16 cellular contexts compared by ENCODE assay signal in the genomic region with DNA sequence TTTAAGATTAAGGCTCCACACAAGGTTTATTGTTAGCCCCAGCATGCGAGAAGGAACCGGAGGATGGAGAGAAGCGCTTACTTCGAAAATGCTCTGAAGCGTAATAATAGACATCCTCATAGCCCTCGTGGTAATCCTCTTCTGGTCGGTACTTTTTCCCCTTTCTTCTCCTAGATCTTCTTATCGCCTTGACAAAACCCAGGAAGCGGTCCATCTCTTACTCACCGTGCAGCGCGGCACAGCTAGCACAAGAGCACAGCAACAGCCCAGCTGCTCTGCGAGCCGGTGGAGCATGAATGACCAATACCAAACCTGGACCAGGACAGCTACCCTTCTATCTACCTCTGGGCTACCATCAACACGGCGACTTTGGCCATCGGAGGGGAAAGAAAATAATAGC.
A peak's percentile ranks its signal among the peaks of the same experiment; 100 is the strongest.
DNase-seq lines count a peak whose midpoint lies in the region; ATAC-seq, FAIRE-seq and TF ChIP-seq lines count a peak whose summit lies in the region.
"Had no signal": no experiment of that assay in that cellular context is flagged by ENCODE, and none has a peak within 500 bp of the region (broad histone marks: within the 10 kb centered on the region; RNA-seq: fewer than 3 reads in every experiment).

No MANE protein-coding gene starts in this region.

- CTCF ChIA-PET in WTC11 (lab: Charles Lee): interaction anchor here (1.4 kb wide), 1 partner anchor 110 kb away, joined by 3 read pairs; no protein-coding TSS in a partner anchor
- CTCF ChIA-PET in CD8-positive, alpha-beta T cell (lab: Charles Lee): interaction anchor here (0.6 to 1.1 kb wide), 2 partner anchors 39 to 87 kb away, joined by 3 read pairs; no protein-coding TSS in a partner anchor

- ATAC-seq in WTC11 (peak; percentile 83), GM18867 (IDR thresholded peaks at IDR 0.05; ENCODE audit: unreplicated experiment) (no peak), body of pancreas (no peak)
- no peak for ATAC-seq in CD8-positive, alpha-beta T cell
- ATAC-seq in activated CD4-positive, CD25-positive, alpha-beta regulatory T cell treated with anti-CD3 and anti-CD28 coated beads, Interleukin-2, amount 50 U/mL, for 24 hours: no peak
- ATAC-seq: activated naive CD8-positive, alpha-beta T cell treated with anti-CD3 and anti-CD28 coated beads, Interleukin-2, amount 50 U/mL, for 24 hours; stimulated activated memory B cell treated with anti-CD40 and anti-IgM and Interleukin-4, amounts not matched to agents 10 μg/mL and 1 μg/mL and 100 μg/mL, for 72 hours had no signal

- H3K36me3 ChIP-seq in CD8-positive, alpha-beta T cell (ENCODE audit: insufficient read depth, low read length): no peaks in the 10 kb centered on the region
- H3K36me3 ChIP-seq in body of pancreas (replicated peaks in 1 of 2; ENCODE audit: insufficient read depth in 1 of 2, low read depth in 2 of 2): no peaks in the 10 kb centered on the region
- H3K36me3 ChIP-seq: pancreas had no signal

- H3K27me3 Mint-ChIP-seq in WTC11 (ENCODE audit: low read depth): peaks cover 12% of the 10 kb centered on the region
- no peaks in the 10 kb centered on the region for H3K27me3 Mint-ChIP-seq in CD8-positive, alpha-beta T cell (ENCODE audit: low read depth)
- H3K27me3 Mint-ChIP-seq: activated naive CD8-positive, alpha-beta T cell treated with anti-CD3 and anti-CD28 coated beads, Interleukin-2, amount 50 U/mL, for 24 hours had no signal

- no peaks in the 10 kb centered on the region for H3K9me3 ChIP-seq in CD8-positive, alpha-beta T cell (ENCODE audit: low read length)
- H3K9me3 ChIP-seq in body of pancreas: no peaks in the 10 kb centered on the region
- H3K9me3 ChIP-seq: pancreas, SK-N-SH had no signal

- no peak overlapping the region for H3K27ac Mint-ChIP-seq in WTC11
- H3K27ac Mint-ChIP-seq in CD8-positive, alpha-beta T cell: no peak overlapping the region
- H3K27ac Mint-ChIP-seq: activated naive CD8-positive, alpha-beta T cell treated with anti-CD3 and anti-CD28 coated beads, Interleukin-2, amount 50 U/mL, for 24 hours; stimulated activated memory B cell treated with anti-CD40 and anti-IgM and Interleukin-4, amounts not matched to agents 10 μg/mL and 1 μg/mL and 100 μg/mL, for 72 hours had no signal

- H3K9me3 Mint-ChIP-seq in WTC11: no peaks in the 10 kb centered on the region; the same call in 1 of the 2 replicates
- no peaks in the 10 kb centered on the region for H3K9me3 Mint-ChIP-seq in CD8-positive, alpha-beta T cell
- H3K9me3 Mint-ChIP-seq: activated naive CD8-positive, alpha-beta T cell treated with anti-CD3 and anti-CD28 coated beads, Interleukin-2, amount 50 U/mL, for 24 hours; stimulated activated memory B cell treated with anti-CD40 and anti-IgM and Interleukin-4, amounts not matched to agents 10 μg/mL and 1 μg/mL and 100 μg/mL, for 72 hours had no signal

- H3K27me3 ChIP-seq in CD8-positive, alpha-beta T cell (ENCODE audit: insufficient read depth, low read length): no peaks in the 10 kb centered on the region
- H3K27me3 ChIP-seq in body of pancreas: no peaks in the 10 kb centered on the region
- H3K27me3 ChIP-seq: pancreas had no signal

- no peak overlapping the region for H3K4me3 ChIP-seq in CD8-positive, alpha-beta T cell (ENCODE audit: low read depth, low read length)
- no peak overlapping the region for H3K4me3 ChIP-seq in body of pancreas
- H3K4me3 ChIP-seq: pancreas had no signal

- H3K4me3 Mint-ChIP-seq in WTC11: peak overlapping the region; percentile 48
- no peak overlapping the region for H3K4me3 Mint-ChIP-seq in CD8-positive, alpha-beta T cell
- H3K4me3 Mint-ChIP-seq: activated naive CD8-positive, alpha-beta T cell treated with anti-CD3 and anti-CD28 coated beads, Interleukin-2, amount 50 U/mL, for 24 hours; stimulated activated memory B cell treated with anti-CD40 and anti-IgM and Interleukin-4, amounts not matched to agents 10 μg/mL and 1 μg/mL and 100 μg/mL, for 72 hours had no signal

- peaks cover 6% of the 10 kb centered on the region for H3K4me1 ChIP-seq in CD8-positive, alpha-beta T cell (ENCODE audit: insufficient read depth, low read length)
- H3K4me1 ChIP-seq in body of pancreas: peaks cover 8% of the 10 kb centered on the region

- H3K27ac ChIP-seq in CD8-positive, alpha-beta T cell (ENCODE audit: low read depth, low read length): no peak overlapping the region
- no peak overlapping the region for H3K27ac ChIP-seq in body of pancreas
- H3K27ac ChIP-seq: pancreas had no signal

- FAIRE-seq in islet of Langerhans (lab: Jason Lieb, UNC): peak; percentile 9
- FAIRE-seq: frontal cortex, pancreas had no signal

- no peak for TF ChIP-seq CTCF in WTC11 (IDR thresholded peaks at IDR 0.05)
- no peak for TF ChIP-seq CTCF in CD8-positive, alpha-beta T cell (IDR thresholded peaks at IDR 0.05)
- TF ChIP-seq CTCF in body of pancreas (IDR thresholded peaks at IDR 0.05): no peak

- H3K36me3 Mint-ChIP-seq in WTC11: no peaks in the 10 kb centered on the region
- no peaks in the 10 kb centered on the region for H3K36me3 Mint-ChIP-seq in CD8-positive, alpha-beta T cell
- H3K36me3 Mint-ChIP-seq: stimulated activated memory B cell treated with anti-CD40 and anti-IgM and Interleukin-4, amounts not matched to agents 10 μg/mL and 1 μg/mL and 100 μg/mL, for 72 hours had no signal

- TF ChIP-seq POLR2A in body of pancreas (IDR thresholded peaks at IDR 0.05): no peak

- 49 to 59% methylated on average over 17 of the region's 17 CpGs for WGBS in body of pancreas, 2 donors

- peak; percentile 21 for DNase-seq in DMS79 (lab: John Stamatoyannopoulos, UW)
- peak; percentile 71 for DNase-seq in NCI-H146 (lab: John Stamatoyannopoulos, UW)
- DNase-seq in WTC11 (ENCODE audit: low spot score): peak; percentile 17
- DNase-seq in CD8-positive, alpha-beta T cell: no peak
- DNase-seq in body of pancreas: no peak
- DNase-seq: activated CD8-positive, alpha-beta memory T cell treated with anti-CD3 and anti-CD28 coated beads, Interleukin-2, amount 50 U/mL, for 48 hours; activated naive CD8-positive, alpha-beta T cell treated with anti-CD3 and anti-CD28 coated beads, Interleukin-2, amount 50 U/mL, for 24 hours; effector CD4-positive, alpha-beta T cell; pancreas; SK-N-SH; stimulated activated CD4-positive, alpha-beta T cell treated with anti-CD3 and anti-CD28 coated beads, Interleukin-2, amount 100 ng/mL, for 24 hours had no signal

- intact Hi-C loops in CD8-positive, alpha-beta T cell (cut with DNase I, micrococcal nuclease): no loop called here
- intact Hi-C loops in body of pancreas (cut with DNase I): no loop called here

- POLR2A ChIA-PET in WTC11 (lab: Charles Lee): no interaction called here
- POLR2A ChIA-PET in CD8-positive, alpha-beta T cell (lab: Charles Lee): interaction anchor here (1.2 to 2.1 kb wide), 2 partner anchors 9 to 26 kb away, joined by 3 to 8 read pairs; no protein-coding TSS in a partner anchor

- peaks cover 39% of the 10 kb centered on the region for H3K4me1 Mint-ChIP-seq in WTC11
- peaks cover 4% of the 10 kb centered on the region for H3K4me1 Mint-ChIP-seq in CD8-positive, alpha-beta T cell (ENCODE audit: low read depth)
- H3K4me1 Mint-ChIP-seq: stimulated activated memory B cell treated with anti-CD40 and anti-IgM and Interleukin-4, amounts not matched to agents 10 μg/mL and 1 μg/mL and 100 μg/mL, for 72 hours had no signal

TF ChIP-seq in WTC11, 78 proteins besides CTCF, POLR2A, EP300 and RAD21:
- TF ChIP-seq, protein P1, sequence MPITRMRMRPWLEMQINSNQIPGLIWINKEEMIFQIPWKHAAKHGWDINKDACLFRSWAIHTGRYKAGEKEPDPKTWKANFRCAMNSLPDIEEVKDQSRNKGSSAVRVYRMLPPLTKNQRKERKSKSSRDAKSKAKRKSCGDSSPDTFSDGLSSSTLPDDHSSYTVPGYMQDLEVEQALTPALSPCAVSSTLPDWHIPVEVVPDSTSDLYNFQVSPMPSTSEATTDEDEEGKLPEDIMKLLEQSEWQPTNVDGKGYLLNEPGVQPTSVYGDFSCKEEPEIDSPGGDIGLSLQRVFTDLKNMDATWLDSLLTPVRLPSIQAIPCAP (CRISPR knock-in tag; IDR thresholded peaks at IDR 0.05): no peak

Comparison
In these comparisons a context has a peak if more than half of its experiments do, and no peak if none do; other contexts are left out.
1. DNase-seq: peak in DMS79 (single experiment), NCI-H146 (single experiment) and WTC11 (single experiment); none in CD8-positive, alpha-beta T cell (0 of 7) and body of pancreas (0 of 4).